Comparison of ENCODE assay signal across 13 cellular contexts in genomic region chr2:64291181-64291580, GRCh38.
A peak's percentile ranks its signal among the peaks of the same experiment; 100 is the strongest.
DNase-seq lines count a peak whose midpoint lies in the region; ATAC-seq, FAIRE-seq and TF ChIP-seq lines count a peak whose summit lies in the region.
"Had no signal": no experiment of that assay in that cellular context is flagged by ENCODE, and none has a peak within 500 bp of the region (broad histone marks: within the 10 kb centered on the region; RNA-seq: fewer than 3 reads in every experiment).

No MANE protein-coding gene starts in this region.

- H3K27ac ChIP-seq in IMR-90 (ENCODE audit: insufficient read depth, low read length), result no peak overlapping the region
- H3K27ac ChIP-seq: skin epidermis, uterus had no signal

- no peak overlapping the region for H2BK5ac ChIP-seq in IMR-90 (ENCODE audit: low read depth, low read length, poor library complexity, severe bottlenecking)

- no peak overlapping the region for H2BK15ac ChIP-seq in IMR-90 (ENCODE audit: low read depth, low read length)

- H3K27me3 ChIP-seq in IMR-90 (ENCODE audit: control insufficient read depth, insufficient read depth, low read length) (peaks cover 12% of the 10 kb centered on the region), bronchial epithelial cell (ENCODE audit: control insufficient read depth, insufficient read depth, low read length) (no peaks in the 10 kb centered on the region)
- H3K27me3 ChIP-seq: uterus had no signal

- peak overlapping the region; percentile 40; the same call in 1 of the 2 replicates for H3K4ac ChIP-seq in IMR-90 (ENCODE audit: low read depth, low read length)

- no peak overlapping the region for H4K8ac ChIP-seq in IMR-90 (ENCODE audit: low read depth in 2 of 2, low read length in 2 of 2)

- H2BK120ac ChIP-seq in IMR-90 (ENCODE audit: low read depth, low read length), result no peak overlapping the region

- BruUV-seq in IMR-90 (replicated peaks; lab: Mats Ljungman, UMichigan), result no TSS peak

- H3K4me3 Mint-ChIP-seq in activated naive CD8-positive, alpha-beta T cell treated with anti-CD3 and anti-CD28 coated beads, Interleukin-2, amount 50 U/mL, for 24 hours, result no peak overlapping the region
- H3K4me3 Mint-ChIP-seq: natural killer cell had no signal

- no peak overlapping the region for H2AK5ac ChIP-seq in IMR-90 (ENCODE audit: low read depth, low read length)

- no peak for TF ChIP-seq CTCF in IMR-90 (conservative IDR thresholded peaks at IDR 0.05; ENCODE audit: low read depth, low read length)
- TF ChIP-seq CTCF in bronchial epithelial cell (IDR thresholded peaks at IDR 0.05; ENCODE audit: insufficient read depth, low read length, severe bottlenecking), result no peak

- no peak overlapping the region for H3K14ac ChIP-seq in IMR-90 (replicated peaks; ENCODE audit: low read depth, low read length)

- intact Hi-C loops in IMR-90 (cut with micrococcal nuclease), result no loop called here

- POLR2A ChIA-PET in IMR-90 (lab: Charles Lee; ENCODE audit: unreplicated experiment), result interaction anchor here (0.6 kb wide), 1 partner anchor 207 kb away, joined by 4 read pairs; no protein-coding TSS in a partner anchor

- no peaks in the 10 kb centered on the region for H3K9me3 Mint-ChIP-seq in activated naive CD8-positive, alpha-beta T cell treated with anti-CD3 and anti-CD28 coated beads, Interleukin-2, amount 50 U/mL, for 24 hours
- H3K9me3 Mint-ChIP-seq: natural killer cell had no signal

- peak; percentile 69 for ATAC-seq in IMR-90 (ENCODE audit: low read depth)
- no peak for ATAC-seq in activated naive CD8-positive, alpha-beta T cell treated with anti-CD3 and anti-CD28 coated beads, Interleukin-2, amount 50 U/mL, for 24 hours
- no peak for ATAC-seq in HG02763 (IDR thresholded peaks at IDR 0.05; ENCODE audit: unreplicated experiment)
- ATAC-seq: natural killer cell had no signal

- TF ChIP-seq POLR2A in IMR-90 (IDR thresholded peaks at IDR 0.05; ENCODE audit: low read depth, low read length), result no peak

- H3K4me1 Mint-ChIP-seq in activated naive CD8-positive, alpha-beta T cell treated with anti-CD3 and anti-CD28 coated beads, Interleukin-2, amount 50 U/mL, for 24 hours, result peaks cover 16% of the 10 kb centered on the region

- no peak overlapping the region for H4K91ac ChIP-seq in IMR-90 (ENCODE audit: insufficient read depth, low read depth, low read length)

- DNase-seq in AG08395 (ENCODE audit: low spot score) (peak; percentile 49), IMR-90 (peak; percentile 68), bronchial epithelial cell (ENCODE audit: low read depth) (peak; percentile 92), kidney glomerular epithelial cell (lab: John Stamatoyannopoulos, UW) (peak; percentile 14), NCI-H1092 (lab: John Stamatoyannopoulos, UW) (no peak), activated T-cell treated with anti-CD3 and anti-CD28 coated beads for 4 hours (no peak)
- DNase-seq in activated naive CD8-positive, alpha-beta T cell treated with anti-CD3 and anti-CD28 coated beads, Interleukin-2, amount 50 U/mL, for 24 hours, result no peak
- DNase-seq: DND-41, natural killer cell, uterus had no signal

- no peaks in the 10 kb centered on the region for H3K36me3 Mint-ChIP-seq in activated naive CD8-positive, alpha-beta T cell treated with anti-CD3 and anti-CD28 coated beads, Interleukin-2, amount 50 U/mL, for 24 hours (ENCODE audit: low read depth)
- H3K36me3 Mint-ChIP-seq: natural killer cell had no signal

- TF ChIP-seq RAD21 in IMR-90 (IDR thresholded peaks at IDR 0.05; ENCODE audit: low read length), result no peak

- no peak overlapping the region for H4K5ac ChIP-seq in IMR-90 (ENCODE audit: low read depth, low read length)

- H3K27ac Mint-ChIP-seq in activated naive CD8-positive, alpha-beta T cell treated with anti-CD3 and anti-CD28 coated beads, Interleukin-2, amount 50 U/mL, for 24 hours, result no peak overlapping the region
- H3K27ac Mint-ChIP-seq: natural killer cell had no signal

- H2AFZ ChIP-seq in IMR-90 (replicated peaks; ENCODE audit: low read length, poor library complexity), result no peak overlapping the region

- H3K4me1 ChIP-seq in IMR-90 (ENCODE audit: control insufficient read depth, insufficient read depth, low read length), result peaks cover 6% of the 10 kb centered on the region

- CTCF ChIA-PET in IMR-90 (lab: Yijun Ruan, JAX), result interaction anchor here (0.7 kb wide), 2 partner anchors 21 to 254 kb away, joined by 3 read pairs; no protein-coding TSS in a partner anchor

- peaks cover 2% of the 10 kb centered on the region for H3K27me3 Mint-ChIP-seq in activated naive CD8-positive, alpha-beta T cell treated with anti-CD3 and anti-CD28 coated beads, Interleukin-2, amount 50 U/mL, for 24 hours

- peak overlapping the region; percentile 62; the same call in 1 of the 2 replicates for H2BK20ac ChIP-seq in IMR-90 (ENCODE audit: low read depth, low read length)

- WGBS in IMR-90 (ENCODE audit: extremely low coverage in 2 of 2, insufficient read length in 1 of 2), 2 experiments, result no CpG with 5 or more reads among the region's 1 CpG

- no peaks in the 10 kb centered on the region for H3K9me3 ChIP-seq in IMR-90 (ENCODE audit: control insufficient read depth, insufficient read depth, low read length)
- H3K9me3 ChIP-seq: uterus had no signal

- no peak overlapping the region for H3K18ac ChIP-seq in IMR-90 (ENCODE audit: low read depth, low read length)

- no peak overlapping the region for H3K4me2 ChIP-seq in IMR-90 (ENCODE audit: low read depth, low read length)

- no peak overlapping the region for H3K9ac ChIP-seq in IMR-90 (ENCODE audit: low read depth, low read length)

- H2AK9ac ChIP-seq in IMR-90 (replicated peaks; ENCODE audit: low read depth, low read length, poor library complexity), result no peak overlapping the region

- H3K4me3 ChIP-seq in IMR-90 (ENCODE audit: insufficient read depth, low read depth, low read length) (no peak overlapping the region), bronchial epithelial cell (ENCODE audit: low read depth, low read length) (no peak overlapping the region)
- H3K4me3 ChIP-seq: skin epidermis, uterus had no signal

- H3K9me1 ChIP-seq in IMR-90 (ENCODE audit: insufficient read depth, low read length), result peaks cover 6% of the 10 kb centered on the region; the same call in 1 of the 2 replicates

- no peak for FAIRE-seq in bronchial epithelial cell (lab: Jason Lieb, UNC)
- FAIRE-seq: islet of Langerhans had no signal

- no peaks in the 10 kb centered on the region for H4K20me1 ChIP-seq in IMR-90 (ENCODE audit: insufficient read depth, low read length)

- no peaks in the 10 kb centered on the region for H3K79me1 ChIP-seq in IMR-90 (ENCODE audit: low read depth in 1 of 2, low read length in 2 of 2)

- dilution Hi-C loops in IMR-90 (cut with HindIII; ENCODE audit: low sequenced_read_pairs, unreplicated experiment), result no loop called here

- H3K56ac ChIP-seq in IMR-90 (ENCODE audit: extremely low read depth, insufficient read depth, low read length), result no peak overlapping the region

- H3K36me3 ChIP-seq in IMR-90 (ENCODE audit: control insufficient read depth, insufficient read depth, low read length), result no peaks in the 10 kb centered on the region
- H3K36me3 ChIP-seq in bronchial epithelial cell (ENCODE audit: control insufficient read depth, insufficient read depth, low read length), result no peaks in the 10 kb centered on the region
- H3K36me3 ChIP-seq: uterus had no signal

- no peak overlapping the region; the same call in 1 of the 2 replicates for H3K23ac ChIP-seq in IMR-90 (ENCODE audit: low read depth, low read length)

- in situ Hi-C loops in IMR-90 (cut with MboI; ENCODE audit: low sequenced_read_pairs), result no loop called here

TF ChIP-seq in IMR-90, 13 proteins besides CTCF, POLR2A, EP300 and RAD21:
- no peak for TF ChIP-seq NFE2L2 (IDR thresholded peaks at IDR 0.05; ENCODE audit: low read depth, low read length)
- no peak for TF ChIP-seq SMC3 (IDR thresholded peaks at IDR 0.05; ENCODE audit: low read depth, low read length)
- no peak for TF ChIP-seq CHD1 (IDR thresholded peaks at IDR 0.05; ENCODE audit: low read depth, low read length)
- TF ChIP-seq MAFK (IDR thresholded peaks at IDR 0.05; ENCODE audit: low read depth, low read length), result no peak
- no peak for TF ChIP-seq FOS (IDR thresholded peaks at IDR 0.05; ENCODE audit: low read depth, low read length)
- no peak for TF ChIP-seq RCOR1 (IDR thresholded peaks at IDR 0.05; ENCODE audit: insufficient replicate concordance, low read length)
- no peak for TF ChIP-seq RFX5 (IDR thresholded peaks at IDR 0.05; ENCODE audit: low read depth, low read length)
- TF ChIP-seq, protein P1, sequence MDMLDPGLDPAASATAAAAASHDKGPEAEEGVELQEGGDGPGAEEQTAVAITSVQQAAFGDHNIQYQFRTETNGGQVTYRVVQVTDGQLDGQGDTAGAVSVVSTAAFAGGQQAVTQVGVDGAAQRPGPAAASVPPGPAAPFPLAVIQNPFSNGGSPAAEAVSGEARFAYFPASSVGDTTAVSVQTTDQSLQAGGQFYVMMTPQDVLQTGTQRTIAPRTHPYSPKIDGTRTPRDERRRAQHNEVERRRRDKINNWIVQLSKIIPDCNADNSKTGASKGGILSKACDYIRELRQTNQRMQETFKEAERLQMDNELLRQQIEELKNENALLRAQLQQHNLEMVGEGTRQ (IDR thresholded peaks at IDR 0.05; ENCODE audit: low read depth, low read length), result no peak
- TF ChIP-seq BHLHE40 (IDR thresholded peaks at IDR 0.05; ENCODE audit: low read depth, low read length), result no peak
- TF ChIP-seq MXI1 (IDR thresholded peaks at IDR 0.05; ENCODE audit: borderline replicate concordance, low read depth, low read length), result no peak
- TF ChIP-seq ELK1 (IDR thresholded peaks at IDR 0.05; ENCODE audit: borderline replicate concordance, low read depth, low read length), result no peak
- no peak for TF ChIP-seq MAZ (IDR thresholded peaks at IDR 0.05; ENCODE audit: borderline replicate concordance, low read depth, low read length)
- TF ChIP-seq CEBPB (IDR thresholded peaks at IDR 0.05; ENCODE audit: low read depth, low read length), result no peak

Comparison
In these comparisons a context has a peak if more than half of its experiments do, and no peak if none do; other contexts are left out.
1. DNase-seq: peak in AG08395 (single experiment), IMR-90 (single experiment), bronchial epithelial cell (single experiment) and kidney glomerular epithelial cell (single experiment); none in activated naive CD8-positive, alpha-beta T cell treated with anti-CD3 and anti-CD28 coated beads, Interleukin-2, amount 50 U/mL, for 24 hours (single experiment), NCI-H1092 (single experiment) and activated T-cell treated with anti-CD3 and anti-CD28 coated beads for 4 hours (single experiment).